In genomic region chr6:137782166-137783039, GRCh38 we compare ENCODE assay signal across 24 cellular contexts.
"Had no signal": no experiment of that assay in that cellular context is flagged by ENCODE, and none has a peak within 500 bp of the region (broad histone marks: within the 10 kb centered on the region; RNA-seq: fewer than 3 reads in every experiment).

No MANE protein-coding gene starts in this region.

- H3K4me3 Mint-ChIP-seq: activated B cell treated with CpG ODN at 0.5 μM for 24 hours; activated CD4-positive, alpha-beta T cell treated with anti-CD3 and anti-CD28 coated beads, Interleukin-2, amount 10 ng/mL, durations not matched to agents 24 days and 14 days; activated CD8-positive, alpha-beta memory T cell treated with anti-CD3 and anti-CD28 coated beads, Interleukin-2, amount 10 ng/mL, durations not matched to agents 7 days and 5 days; activated naive CD8-positive, alpha-beta T cell treated with anti-CD3 and anti-CD28 coated beads, Interleukin-2, amount 50 U/mL, for 24 hours; activated T-cell treated with anti-CD3 and anti-CD28 coated beads, Interleukin-2, amount 50 U/mL, for 24 hours; T-helper 1 cell treated with Interleukin-12 subunit alpha and Interleukin-12 subunit beta and Interleukin-4 antibody, amounts not matched to agents 30 μg/mL and 1 μg/mL, for 36 hours had no signal

- H3K4me1 Mint-ChIP-seq: activated CD8-positive, alpha-beta memory T cell treated with anti-CD3 and anti-CD28 coated beads, Interleukin-2, amount 10 ng/mL, durations not matched to agents 7 days and 5 days; activated naive CD8-positive, alpha-beta T cell treated with anti-CD3 and anti-CD28 coated beads, Interleukin-2, amount 50 U/mL, for 24 hours had no signal

- H3K27me3 ChIP-seq: ascending aorta, body of pancreas had no signal

- H3K9me3 Mint-ChIP-seq: activated B cell treated with CpG ODN at 0.5 μM for 24 hours; activated CD4-positive, alpha-beta T cell treated with anti-CD3 and anti-CD28 coated beads, Interleukin-2, amount 10 ng/mL, durations not matched to agents 24 days and 14 days; activated naive CD4-positive, alpha-beta T cell treated with anti-CD3 and anti-CD28 coated beads, Interleukin-2, amount 50 U/mL, for 72 hours; activated naive CD8-positive, alpha-beta T cell treated with anti-CD3 and anti-CD28 coated beads, Interleukin-2, amount 50 U/mL, for 24 hours; activated T-cell treated with anti-CD3 and anti-CD28 coated beads, Interleukin-2, amount 50 U/mL, for 24 hours; T-helper 1 cell treated with Interleukin-12 subunit alpha and Interleukin-12 subunit beta and Interleukin-4 antibody, amounts not matched to agents 30 μg/mL and 1 μg/mL, for 36 hours had no signal

- H3K4me2 ChIP-seq: PC-9 had no signal

- H3K27ac ChIP-seq: ascending aorta, body of pancreas, PC-9 had no signal

- H3K36me3 ChIP-seq: ascending aorta had no signal

- H3K36me3 Mint-ChIP-seq: activated naive CD4-positive, alpha-beta T cell treated with anti-CD3 and anti-CD28 coated beads, Interleukin-2, amount 50 U/mL, for 72 hours had no signal

- H3K27ac Mint-ChIP-seq: activated B cell treated with CpG ODN at 0.5 μM for 24 hours; activated CD4-positive, alpha-beta T cell treated with anti-CD3 and anti-CD28 coated beads, Interleukin-2, amount 10 ng/mL, durations not matched to agents 24 days and 14 days; activated CD8-positive, alpha-beta memory T cell treated with anti-CD3 and anti-CD28 coated beads, Interleukin-2, amount 10 ng/mL, durations not matched to agents 7 days and 5 days; activated naive CD8-positive, alpha-beta T cell treated with anti-CD3 and anti-CD28 coated beads, Interleukin-2, amount 50 U/mL, for 24 hours; activated T-cell treated with anti-CD3 and anti-CD28 coated beads, Interleukin-2, amount 50 U/mL, for 24 hours; T-helper 1 cell treated with Interleukin-12 subunit alpha and Interleukin-12 subunit beta and Interleukin-4 antibody, amounts not matched to agents 30 μg/mL and 1 μg/mL, for 36 hours had no signal

- H2AFZ ChIP-seq: PC-9 had no signal

- H3K27me3 Mint-ChIP-seq: activated B cell treated with CpG ODN at 0.5 μM for 24 hours; activated CD4-positive, alpha-beta T cell treated with anti-CD3 and anti-CD28 coated beads, Interleukin-2, amount 10 ng/mL, durations not matched to agents 24 days and 14 days; activated CD8-positive, alpha-beta memory T cell treated with anti-CD3 and anti-CD28 coated beads, Interleukin-2, amount 10 ng/mL, durations not matched to agents 7 days and 5 days; activated naive CD8-positive, alpha-beta T cell treated with anti-CD3 and anti-CD28 coated beads, Interleukin-2, amount 50 U/mL, for 24 hours; activated T-cell treated with anti-CD3 and anti-CD28 coated beads, Interleukin-2, amount 50 U/mL, for 24 hours had no signal

- DNase-seq: activated B cell treated with CpG ODN at 0.5 μM for 24 hours; activated CD4-positive, alpha-beta T cell treated with anti-CD3 and anti-CD28 coated beads for 1 hour; activated CD4-positive, alpha-beta T cell treated with anti-CD3 and anti-CD28 coated beads, Interleukin-2, amount 10 ng/mL, durations not matched to agents 24 days and 14 days; activated CD4-positive, alpha-beta T cell treated with anti-CD3 and anti-CD28 coated beads, Interleukin-2, amount 50 U/mL, for 48 hours; activated CD8-positive, alpha-beta memory T cell treated with anti-CD3 and anti-CD28 coated beads, Interleukin-2, amount 10 ng/mL, durations not matched to agents 7 days and 5 days; activated effector memory CD4-positive, alpha-beta T cell treated with anti-CD3 and anti-CD28 coated beads, Interleukin-2, amount 50 U/mL, for 16 hours; activated naive CD4-positive, alpha-beta T cell treated with Interleukin-2 at 50 U/mL for 16 hours; activated naive CD8-positive, alpha-beta T cell treated with anti-CD3 and anti-CD28 coated beads, Interleukin-2, amount 50 U/mL, for 24 hours; activated T-cell treated with anti-CD3 and anti-CD28 coated beads, Interleukin-2, amount 50 U/mL, for 24 hours; amniotic stem cell; body of pancreas; central memory CD4-positive, alpha-beta T cell; NCI-H1048; NCI-H146; NCI-H187 treated with DMSO at 0.1 percent for 48 hours; NCI-H2081 treated with DMSO at 0.1 percent for 48 hours; NCI-H446; NCI-H524; PC-9; SHP77 treated with DMSO at 0.1 percent for 48 hours; T-helper 9 cell had no signal

- H3K9me3 ChIP-seq: ascending aorta, body of pancreas had no signal

- H3K4me3 ChIP-seq: ascending aorta, body of pancreas, PC-9 had no signal

- H3K4me1 ChIP-seq: ascending aorta, body of pancreas had no signal

- ATAC-seq: activated CD8-positive, alpha-beta memory T cell treated with anti-CD3 and anti-CD28 coated beads, Interleukin-2, amount 10 ng/mL, durations not matched to agents 7 days and 5 days; activated naive CD4-positive, alpha-beta T cell treated with anti-CD3 and anti-CD28 coated beads, Interleukin-2, amount 50 U/mL, for 72 hours; activated naive CD8-positive, alpha-beta T cell treated with anti-CD3 and anti-CD28 coated beads, Interleukin-2, amount 50 U/mL, for 24 hours; body of pancreas had no signal
